In genomic region chr3:37247398-37248114, GRCh38 we compare ENCODE assay signal across 14 cellular contexts.
"Had no signal": no experiment of that assay in that cellular context is flagged by ENCODE, and none has a peak within 500 bp of the region (broad histone marks: within the 10 kb centered on the region; RNA-seq: fewer than 3 reads in every experiment).

No MANE protein-coding gene starts in this region.

- H3K4me3 Mint-ChIP-seq: activated CD4-positive, alpha-beta T cell treated with anti-CD3 and anti-CD28 coated beads, Interleukin-2, amount 10 ng/mL, durations not matched to agents 7 days and 5 days had no signal

- H3K27me3 ChIP-seq: esophagus squamous epithelium, suprapubic skin, upper lobe of right lung had no signal

- H3K27ac ChIP-seq: esophagus squamous epithelium, suprapubic skin, upper lobe of right lung had no signal

- FAIRE-seq: bronchial epithelial cell, keratinocyte had no signal

- H3K4me3 ChIP-seq: esophagus squamous epithelium, suprapubic skin, upper lobe of right lung had no signal

- H3K27ac Mint-ChIP-seq: activated CD4-positive, alpha-beta T cell treated with anti-CD3 and anti-CD28 coated beads, Interleukin-2, amount 10 ng/mL, durations not matched to agents 7 days and 5 days had no signal

- ATAC-seq: left ventricle myocardium superior, right cardiac atrium, upper lobe of right lung had no signal

- H3K27me3 Mint-ChIP-seq: activated CD4-positive, alpha-beta T cell treated with anti-CD3 and anti-CD28 coated beads, Interleukin-2, amount 10 ng/mL, durations not matched to agents 7 days and 5 days had no signal

- DNase-seq: activated CD4-positive, alpha-beta T cell treated with anti-CD3 and anti-CD28 coated beads, Interleukin-2, amount 10 ng/mL, durations not matched to agents 7 days and 5 days; activated CD4-positive, CD25-positive, alpha-beta regulatory T cell; activated effector memory CD4-positive, alpha-beta T cell treated with anti-CD3 and anti-CD28 coated beads, Interleukin-2, amount 50 U/mL, for 16 hours; esophagus squamous epithelium; head of caudate nucleus; left ventricle myocardium superior; mesendoderm; right cardiac atrium; stimulated activated naive CD4-positive, alpha-beta T cell treated with Interleukin-2 at 50 U/mL for 16 hours; upper lobe of right lung had no signal

- H3K9me3 Mint-ChIP-seq: activated CD4-positive, alpha-beta T cell treated with anti-CD3 and anti-CD28 coated beads, Interleukin-2, amount 10 ng/mL, durations not matched to agents 7 days and 5 days; activated naive CD4-positive, alpha-beta T cell treated with anti-CD3 and anti-CD28 coated beads, Interleukin-2, amount 50 U/mL, for 72 hours had no signal

- H3K9me3 ChIP-seq: esophagus squamous epithelium, suprapubic skin, upper lobe of right lung had no signal
